Comparison of ENCODE assay signal across 1 cellular context in genomic region chr9:130117376-130117775, GRCh38.
TF ChIP-seq lines count a peak whose summit lies in the region.

No MANE protein-coding gene starts in this region.

TF ChIP-seq in K562, 482 proteins besides CTCF, POLR2A, EP300 and RAD21:
- TF ChIP-seq GTF3C2 (IDR thresholded peaks at IDR 0.05; ENCODE audit: borderline replicate concordance, extremely low read depth, insufficient read length) (no peak), RFX5 (IDR thresholded peaks at IDR 0.05; ENCODE audit: low read depth, low read length) (no peak), SIRT6 (IDR thresholded peaks at IDR 0.05; ENCODE audit: low read depth, low read length) (no peak), BRD4 (IDR thresholded peaks at IDR 0.05) (no peak), MCM2 (IDR thresholded peaks at IDR 0.05; ENCODE audit: low read depth) (no peak), HDGF (IDR thresholded peaks at IDR 0.05) (no peak), SPI1 (IDR thresholded peaks at IDR 0.05; ENCODE audit: borderline replicate concordance, low read depth, low read length) (no peak)
TF ChIP-seq in K562: peak in this region for 0.
